ENCODE assay signal across 8 cellular contexts in the genomic region with DNA sequence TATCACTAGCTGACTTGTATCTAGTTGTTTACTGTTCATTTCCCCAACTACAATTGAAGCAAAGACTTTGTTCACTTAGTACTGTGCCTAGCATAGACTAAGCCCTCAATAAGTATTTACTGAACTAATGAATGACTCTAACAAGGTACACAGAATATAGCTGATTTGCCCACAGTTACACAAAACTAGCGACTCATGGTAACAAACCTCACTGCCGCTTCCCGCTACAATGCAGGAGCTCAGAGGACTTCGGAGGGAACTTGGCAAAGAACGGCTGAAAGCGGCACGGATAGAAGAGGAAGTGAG. TPM values are rescaled to one million over a fixed set of nuclear protein-coding genes. Genes with fewer than 3 reads are reported as not detected.
DNase-seq lines count a peak whose midpoint lies in the region; ATAC-seq and TF ChIP-seq lines count a peak whose summit lies in the region.

No MANE protein-coding gene starts in this region.

- intact Hi-C loops in heart left ventricle (cut with DNase I) (no loop called here), Right ventricle myocardium inferior (cut with DNase I) (no loop called here)

- H3K4me3 ChIP-seq in heart left ventricle (peak overlapping the region; percentile 61 to 94 (median 72)), SU-DHL-6 (ENCODE audit: insufficient read depth, low read length, poor library complexity, severe bottlenecking) (peak overlapping the region; percentile 81), fibroblast of mammary gland (ENCODE audit: control insufficient read depth, low read depth, low read length) (peak overlapping the region; percentile 99), retinal pigment epithelial cell (ENCODE audit: low read length) (peak overlapping the region; percentile 96)

- H3K27me3 ChIP-seq in heart left ventricle (no peaks in the 10 kb centered on the region), SU-DHL-6 (ENCODE audit: low read length) (no peaks in the 10 kb centered on the region)

- peak overlapping the region; percentile 86 to 98 (median 96) for H3K27ac ChIP-seq in heart left ventricle
- H3K27ac ChIP-seq in SU-DHL-6 (ENCODE audit: low read depth, low read length), result peak overlapping the region; percentile 79

- H3K36me3 ChIP-seq in heart left ventricle (peaks cover 0 to 28% (median 8%) of the 10 kb centered on the region in 9 donors), SU-DHL-6 (ENCODE audit: low read length) (no peaks in the 10 kb centered on the region; the same call in 1 of the 2 replicates)

- no peaks in the 10 kb centered on the region for H3K9me2 ChIP-seq in SU-DHL-6 (replicated peaks; ENCODE audit: insufficient read depth, low read length)

- H3F3A ChIP-seq in SU-DHL-6 (ENCODE audit: insufficient read depth), result no peaks in the 10 kb centered on the region

- ATAC-seq in heart left ventricle (no peak), Right ventricle myocardium inferior (no peak), HG03039 (IDR thresholded peaks at IDR 0.05; ENCODE audit: unreplicated experiment) (no peak), GM19035 (IDR thresholded peaks at IDR 0.05; ENCODE audit: unreplicated experiment) (no peak)

- TF ChIP-seq CTCF in heart left ventricle (IDR thresholded peaks at IDR 0.05) (no peak), SU-DHL-6 (IDR thresholded peaks at IDR 0.05; ENCODE audit: insufficient read depth, low read length, poor library complexity, severe bottlenecking) (no peak), fibroblast of mammary gland (conservative IDR thresholded peaks at IDR 0.05; ENCODE audit: control insufficient read depth, insufficient read depth, low read depth, low read length) (no peak), retinal pigment epithelial cell (conservative IDR thresholded peaks at IDR 0.05; ENCODE audit: low read depth, low read length) (no peak)

- H2AFZ ChIP-seq in SU-DHL-6 (ENCODE audit: low read depth, low read length, severe bottlenecking), result peak overlapping the region; percentile 53

- H3K79me2 ChIP-seq in SU-DHL-6 (ENCODE audit: insufficient read depth, low read length), result peaks cover 46% of the 10 kb centered on the region

- no peak for TF ChIP-seq POLR2A in heart left ventricle (IDR thresholded peaks at IDR 0.05)

- H3K9me3 ChIP-seq in heart left ventricle, result no peaks in the 10 kb centered on the region
- H3K9me3 ChIP-seq in SU-DHL-6 (ENCODE audit: insufficient read depth, low read length), result no peaks in the 10 kb centered on the region

- WGBS in heart left ventricle, 4 donors, result 0 to 1% (median 1%) methylated on average over 7 of the region's 7 CpGs

- H4K20me1 ChIP-seq in SU-DHL-6 (ENCODE audit: low read depth, low read length), result no peaks in the 10 kb centered on the region

- H3K9ac ChIP-seq in SU-DHL-6 (ENCODE audit: low read length), result peak overlapping the region; percentile 85

- H3K4me1 ChIP-seq in heart left ventricle, result peaks cover 0 to 45% (median 24%) of the 10 kb centered on the region in 12 donors

- no peak for DNase-seq in heart left ventricle
- no peak for DNase-seq in Right ventricle myocardium inferior (ENCODE audit: missing footprints)
- peak; percentile 57 for DNase-seq in fibroblast of mammary gland (ENCODE audit: low read depth)
- no peak for DNase-seq in retinal pigment epithelial cell (ENCODE audit: low read depth)
- DNase-seq in inferior parietal cortex (ENCODE audit: extremely low spot score), result no peak

- peak overlapping the region; percentile 71 for H3K4me2 ChIP-seq in SU-DHL-6 (ENCODE audit: low read depth, low read length, poor library complexity, severe bottlenecking)

RNA-seq across cellular contexts. Expression of gene EFTUD2, which starts 0.5 kb away (rescaled TPM):
- 100 to 1,000 TPM in 1 of 9 donors, 10 to 100 TPM in 8; 37.1 to 106 (median 65.0) TPM for total RNA-seq in heart left ventricle
- polyA plus RNA-seq in heart left ventricle, result 10 to 100 TPM; 21.3 to 71.7 TPM
- total RNA-seq in Right ventricle myocardium inferior, result 68.1 TPM

RNA-seq across cellular contexts. Expression of gene GFAP, which starts 16.6 kb away (rescaled TPM):
- total RNA-seq in heart left ventricle, result 10 to 100 TPM in 1 of 9 donors, 1 to 10 TPM in 7, under 1 TPM in 1; 0.94 to 12.4 (median 5.8) TPM
- 1 to 10 TPM; 3.7 to 6.9 TPM for polyA plus RNA-seq in heart left ventricle
- total RNA-seq in Right ventricle myocardium inferior, result 3.7 TPM

RNA-seq across cellular contexts. Expression of gene KIF18B, which starts 48.9 kb away (rescaled TPM):
- 1 to 10 TPM in 1 of 9 donors, under 1 TPM in 7, not detected in 1; 0.06 to 5.4 (median 0.44) TPM for total RNA-seq in heart left ventricle
- under 1 TPM; 0.12 to 0.19 TPM for polyA plus RNA-seq in heart left ventricle
- 2.5 TPM for total RNA-seq in Right ventricle myocardium inferior

RNA-seq across cellular contexts. Expression of gene HIGD1B, which starts 51.0 kb away (rescaled TPM):
- total RNA-seq in heart left ventricle (10 to 100 TPM in 5 of 9 donors, 1 to 10 TPM in 4; 4.3 to 23.7 (median 12.9) TPM), Right ventricle myocardium inferior (20.4 TPM)
- polyA plus RNA-seq in heart left ventricle, result 10 to 100 TPM; 14.3 to 30.9 TPM
